26 cellular contexts compared by ENCODE assay signal in the genomic region with DNA sequence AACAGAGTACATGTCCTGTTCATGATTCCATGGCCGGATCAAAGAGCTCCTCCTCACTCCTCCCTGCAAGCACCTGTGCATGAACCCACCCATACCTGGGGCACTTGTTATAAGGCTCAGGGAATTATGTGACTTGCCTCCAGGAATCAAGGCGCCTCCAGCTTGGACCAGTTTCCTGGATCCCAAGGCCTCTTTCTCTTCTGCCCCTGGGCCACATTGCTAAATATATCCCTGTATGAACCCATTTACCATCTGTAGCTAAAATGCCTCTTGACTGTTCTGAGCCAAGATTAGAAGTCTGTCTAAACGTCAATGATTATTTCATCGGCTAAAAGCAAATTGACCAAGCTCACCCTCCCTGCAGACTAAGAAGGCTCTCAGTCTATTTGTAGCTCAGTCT.
"Had no signal": no experiment of that assay in that cellular context is flagged by ENCODE, and none has a peak within 500 bp of the region (broad histone marks: within the 10 kb centered on the region; RNA-seq: fewer than 3 reads in every experiment).

No MANE protein-coding gene starts in this region.

- H3K27ac ChIP-seq: left ventricle myocardium inferior, ovary, right atrium auricular region, right lobe of liver, skin epidermis, stomach, testis, thyroid gland, transverse colon, upper lobe of right lung had no signal

- H3K4me3 ChIP-seq: left ventricle myocardium inferior, lung, ovary, right atrium auricular region, right lobe of liver, skin epidermis, stomach, testis, thyroid gland, transverse colon, upper lobe of right lung had no signal

- H3K4me3 Mint-ChIP-seq: mesothelial cell of epicardium; naive B cell; natural killer cell; nephron progenitor cell; stimulated activated naive B cell treated with anti-CD40 and anti-IgM and Interleukin-4, amounts not matched to agents 10 μg/mL and 1 μg/mL and 100 μg/mL, for 72 hours had no signal

- DNase-seq: hippocampal formation; kidney glomerular epithelial cell; left cardiac atrium; left ventricle myocardium inferior; mesendoderm; naive B cell; natural killer cell; nephron progenitor cell; ovary; right lobe of liver; stimulated activated CD4-positive, alpha-beta T cell treated with anti-CD3 and anti-CD28 coated beads, Interleukin-12 subunit alpha, Interleukin-12 subunit beta, amount 100 ng/mL, for 4 hours; stimulated activated CD4-positive, alpha-beta T cell treated with anti-CD3 and anti-CD28 coated beads, Interleukin-15, amount 100 ng/mL, for 24 hours; stimulated activated CD4-positive, alpha-beta T cell treated with anti-CD3 and anti-CD28 coated beads, Interleukin-2, amount 100 ng/mL, for 24 hours; stimulated activated CD4-positive, alpha-beta T cell treated with anti-CD3 and anti-CD28 coated beads, Interleukin-4, amount 100 ng/mL, for 1 hour; stimulated activated naive B cell treated with anti-CD40 and anti-IgM and Interleukin-4, amounts not matched to agents 10 μg/mL and 1 μg/mL and 100 μg/mL, for 72 hours; stimulated activated naive CD8-positive, alpha-beta T cell treated with anti-CD3 and anti-CD28 coated beads, Interleukin-15, Interleukin-2, amounts not matched to agents 100 U/mL and 50 U/mL, for 24 hours; stomach; testis; thyroid gland; transverse colon; upper lobe of right lung had no signal

- ATAC-seq: left cardiac atrium; natural killer cell; right lobe of liver; stimulated activated naive B cell treated with anti-CD40 and anti-IgM and Interleukin-4, amounts not matched to agents 10 μg/mL and 1 μg/mL and 100 μg/mL, for 72 hours; stimulated activated naive CD8-positive, alpha-beta T cell treated with anti-CD3 and anti-CD28 coated beads, Interleukin-15, Interleukin-2, amounts not matched to agents 100 U/mL and 50 U/mL, for 24 hours; upper lobe of right lung had no signal

- H3K36me3 ChIP-seq: left ventricle myocardium inferior, ovary, right atrium auricular region, right lobe of liver, stomach, thyroid gland, transverse colon, upper lobe of right lung had no signal

- H3K9me3 ChIP-seq: left ventricle myocardium inferior, ovary, right atrium auricular region, right lobe of liver, stomach, testis, thyroid gland, transverse colon, upper lobe of right lung had no signal

- H3K9me3 Mint-ChIP-seq: mesothelial cell of epicardium, natural killer cell, nephron progenitor cell had no signal

- H3K4me1 ChIP-seq: left ventricle myocardium inferior, right atrium auricular region, right lobe of liver, stomach, testis, thyroid gland, transverse colon, upper lobe of right lung had no signal

- H3K27me3 ChIP-seq: ovary, right atrium auricular region, right lobe of liver, testis, thyroid gland, transverse colon, upper lobe of right lung had no signal

- H3K27ac Mint-ChIP-seq: mesothelial cell of epicardium; naive B cell; natural killer cell; nephron progenitor cell; progenitor cell of endocrine pancreas; stimulated activated naive B cell treated with anti-CD40 and anti-IgM and Interleukin-4, amounts not matched to agents 10 μg/mL and 1 μg/mL and 100 μg/mL, for 72 hours had no signal

- H3K36me3 Mint-ChIP-seq: mesothelial cell of epicardium; naive B cell; natural killer cell; stimulated activated naive B cell treated with anti-CD40 and anti-IgM and Interleukin-4, amounts not matched to agents 10 μg/mL and 1 μg/mL and 100 μg/mL, for 72 hours had no signal
